9 cellular contexts compared by ENCODE assay signal in the genomic region with DNA sequence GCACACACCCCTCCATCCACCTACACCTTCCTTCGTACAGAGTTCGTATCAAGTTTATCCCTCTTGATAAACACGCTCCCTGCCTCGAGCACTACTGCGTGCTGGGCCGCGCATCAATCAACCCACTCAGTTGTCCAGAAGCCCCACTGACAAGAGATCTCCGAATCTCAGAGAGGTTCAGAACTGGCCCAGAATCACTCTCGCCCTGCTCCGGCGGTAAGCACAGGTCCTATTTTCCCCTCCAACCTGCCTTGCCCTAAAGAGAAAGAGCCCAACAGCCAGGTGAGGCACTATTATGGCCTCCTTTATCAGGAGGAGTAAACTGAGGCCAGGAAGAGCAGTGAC. TPM values are rescaled to one million over a fixed set of nuclear protein-coding genes. Genes with fewer than 3 reads are reported as not detected.
DNase-seq lines count a peak whose midpoint lies in the region; ATAC-seq and TF ChIP-seq lines count a peak whose summit lies in the region.
"Had no signal": no experiment of that assay in that cellular context is flagged by ENCODE, and none has a peak within 500 bp of the region (broad histone marks: within the 10 kb centered on the region; RNA-seq: fewer than 3 reads in every experiment).

No MANE protein-coding gene starts in this region.

- H2AFZ ChIP-seq in OCI-LY7 (ENCODE audit: low read length): peak overlapping the region; percentile 71; the same call in 1 of the 2 replicates

- H3K27me3 ChIP-seq in esophagus squamous epithelium: no peaks in the 10 kb centered on the region

- peaks cover 31% of the 10 kb centered on the region for H3K4me1 ChIP-seq in OCI-LY7 (ENCODE audit: insufficient read depth, low read length, poor library complexity, severe bottlenecking)
- peaks cover 27 to 55% (median 40%) of the 10 kb centered on the region in 3 donors for H3K4me1 ChIP-seq in esophagus squamous epithelium

- intact Hi-C loops in OCI-LY7 (cut with micrococcal nuclease; ENCODE audit: unreplicated experiment): loop anchor here (5.0 kb wide), 2 partner anchors 82 to 232 kb away; a partner anchor contains a TSS
- intact Hi-C loops in esophagus squamous epithelium (cut with DNase I): no loop called here

- TSS peak; percentile 85 for BruUV-seq in OCI-LY7 (replicated peaks; lab: Mats Ljungman, UMichigan)

- 29 to 35% methylated on average over 11 of the region's 11 CpGs for WGBS in esophagus squamous epithelium, 2 donors

- H4K20me1 ChIP-seq in OCI-LY7 (ENCODE audit: insufficient read depth, low read length): no peaks in the 10 kb centered on the region

- H3K9me3 ChIP-seq in OCI-LY7 (ENCODE audit: low read length) (no peaks in the 10 kb centered on the region), esophagus squamous epithelium (no peaks in the 10 kb centered on the region)

- H3K9me2 ChIP-seq in OCI-LY7 (ENCODE audit: insufficient read depth, low read length): no peaks in the 10 kb centered on the region

- no peak for TF ChIP-seq POLR2A in esophagus squamous epithelium (IDR thresholded peaks at IDR 0.05)

- CTCF ChIA-PET in OCI-LY7 (lab: Charles Lee; ENCODE audit: unreplicated experiment): interaction anchor here (1.1 kb wide), 1 partner anchor 15 kb away, joined by 3 read pairs; no protein-coding TSS in a partner anchor

- peaks cover 13% of the 10 kb centered on the region; the same call in 1 of the 2 replicates for H3K79me2 ChIP-seq in OCI-LY7 (ENCODE audit: insufficient read depth, low read depth, low read length)

- DNase-seq in OCI-LY7 (ENCODE audit: low spot score) (no peak), esophagus squamous epithelium (lab: John Stamatoyannopoulos, UW) (no peak), retinal pigment epithelial cell (ENCODE audit: low read depth) (no peak), NCI-H2196 (lab: John Stamatoyannopoulos, UW; ENCODE audit: unreplicated experiment) (no peak), anterior cingulate cortex (lab: John Stamatoyannopoulos, UW) (no peak)
- DNase-seq in activated CD8-positive, alpha-beta memory T cell treated with anti-CD3 and anti-CD28 coated beads, Interleukin-2, amount 50 U/mL, for 48 hours: no peak

- POLR2A ChIA-PET in OCI-LY7 (lab: Charles Lee): no interaction called here

- H3K4me3 ChIP-seq in OCI-LY7 (ENCODE audit: low read depth, low read length, poor library complexity, severe bottlenecking): peak overlapping the region; percentile 99
- H3K4me3 ChIP-seq in esophagus squamous epithelium: peak overlapping the region; percentile 89 to 97 (median 94)
- peak overlapping the region; percentile 50 for H3K4me3 ChIP-seq in retinal pigment epithelial cell (ENCODE audit: low read length)

- TF ChIP-seq CTCF in OCI-LY7 (conservative IDR thresholded peaks at IDR 0.05; ENCODE audit: low read length) (no peak), esophagus squamous epithelium (IDR thresholded peaks at IDR 0.05) (no peak), retinal pigment epithelial cell (conservative IDR thresholded peaks at IDR 0.05; ENCODE audit: low read depth, low read length) (no peak)

- peak overlapping the region; percentile 94 for H3K4me2 ChIP-seq in OCI-LY7 (ENCODE audit: low read length)

- peaks cover 23% of the 10 kb centered on the region for H3K36me3 ChIP-seq in OCI-LY7 (ENCODE audit: insufficient read depth, low read length)
- H3K36me3 ChIP-seq in esophagus squamous epithelium: peaks cover 9 to 27% (median 18%) of the 10 kb centered on the region in 3 donors

- peak overlapping the region; percentile 28 for H3K27ac ChIP-seq in OCI-LY7 (ENCODE audit: low read depth, low read length, poor library complexity, severe bottlenecking)
- peak overlapping the region; percentile 90 to 95 (median 92) for H3K27ac ChIP-seq in esophagus squamous epithelium

- ATAC-seq in GM18511 (IDR thresholded peaks at IDR 0.05; ENCODE audit: unreplicated experiment): peak; percentile 9
- no peak for ATAC-seq in HG03442 (IDR thresholded peaks at IDR 0.05; ENCODE audit: unreplicated experiment)

RNA-seq across cellular contexts. Expression of a gene that starts 0.5 kb away (rescaled TPM):
- total RNA-seq in OCI-LY7 (2014; rRNA removed; shearing (Covaris generic)): 53.8 and 60.5 TPM in 2 replicates
- total RNA-seq in OCI-LY7 (2022) (73.3 and 78.5 TPM in 2 replicates), esophagus squamous epithelium (10 to 100 TPM; 33.6 to 82.2 (median 40.6) TPM)

RNA-seq across cellular contexts. Expression of a gene that starts 1.1 kb away (rescaled TPM):
- 0.57 and 0.90 TPM in 2 replicates for total RNA-seq in OCI-LY7 (2014; rRNA removed; shearing (Covaris generic))
- total RNA-seq in OCI-LY7 (2022) (3.2 and 5.0 TPM in 2 replicates), esophagus squamous epithelium (1 to 10 TPM in 1 of 4 donors, not detected in 3; 4.1 TPM)
- total RNA-seq: RPMI7951 had no signal

RNA-seq across cellular contexts. Expression of a gene that starts 10.0 kb away (rescaled TPM):
- total RNA-seq in OCI-LY7 (2014; rRNA removed; shearing (Covaris generic)): not detected in 2 replicates
- 0.15 TPM in 1 of 2 replicates, not detected in the other for total RNA-seq in OCI-LY7 (2022)
- total RNA-seq in esophagus squamous epithelium: 1 to 10 TPM in 3 of 4 donors, under 1 TPM in 1; 0.34 to 9.8 (median 3.4) TPM

RNA-seq across cellular contexts. Expression of a gene that starts 40.2 kb away (rescaled TPM):
- total RNA-seq in OCI-LY7 (2014; rRNA removed; shearing (Covaris generic)): not detected in 2 replicates
- total RNA-seq in OCI-LY7 (2022) (not detected in 2 replicates), esophagus squamous epithelium (10 to 100 TPM in 3 of 4 donors, 1 to 10 TPM in 1; 5.6 to 69.4 (median 32.3) TPM)

RNA-seq across cellular contexts. Expression of a gene that starts 44.5 kb away (rescaled TPM):
- 32.9 and 33.3 TPM in 2 replicates for total RNA-seq in OCI-LY7 (2014; rRNA removed; shearing (Covaris generic))
- total RNA-seq in OCI-LY7 (2022): 44.5 and 61.4 TPM in 2 replicates
- 1 to 10 TPM; 1.0 to 7.1 (median 4.5) TPM for total RNA-seq in esophagus squamous epithelium
